ENCODE assay signal across 8 cellular contexts in the genomic region with DNA sequence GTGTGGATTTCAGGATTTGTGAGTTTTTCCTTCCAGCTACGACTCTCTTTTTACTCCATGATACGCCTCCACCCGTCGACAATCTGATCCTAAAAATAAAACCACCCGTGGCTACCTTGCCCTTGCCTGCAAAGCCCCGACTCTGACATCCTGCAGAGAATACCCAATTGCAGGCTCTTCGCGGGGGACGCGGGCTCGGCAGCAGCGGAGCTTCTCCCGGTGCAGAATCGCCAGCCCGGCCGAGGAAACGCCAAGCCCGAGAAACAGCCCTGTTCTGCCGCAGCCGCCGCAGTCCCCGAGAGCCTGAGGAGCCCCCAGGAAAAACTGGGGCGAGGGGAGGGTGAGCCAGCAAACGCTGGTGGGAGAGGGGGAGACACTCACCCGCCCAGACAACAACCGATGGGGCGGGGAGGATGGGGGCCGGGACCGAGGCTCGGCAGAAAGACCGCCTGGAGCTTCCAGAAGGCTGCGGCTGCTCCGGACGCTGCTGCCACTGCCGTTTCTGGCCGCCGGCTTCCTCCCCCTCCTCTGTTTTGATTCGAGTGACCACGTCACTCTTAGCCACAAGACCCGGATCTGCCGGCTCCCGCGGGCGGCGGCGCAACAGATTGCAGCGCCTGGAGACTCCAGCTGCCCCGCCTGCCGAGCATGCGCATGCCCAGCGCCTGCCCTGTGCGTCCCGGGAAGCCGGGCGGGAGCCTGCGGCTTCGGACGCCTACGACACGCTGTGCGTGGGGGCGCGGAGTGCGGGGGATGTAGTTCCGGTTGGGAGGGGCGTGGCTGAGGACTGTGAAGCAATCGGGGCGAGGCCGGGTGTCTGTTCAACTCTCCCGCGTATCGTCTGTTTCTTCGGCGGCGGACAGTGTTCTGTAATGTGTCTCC. TPM values are rescaled to one million over a fixed set of nuclear protein-coding genes. Genes with fewer than 3 reads are reported as not detected.
DNase-seq lines count a peak whose midpoint lies in the region; ATAC-seq, FAIRE-seq and TF ChIP-seq lines count a peak whose summit lies in the region.

TSS of gene SMIM14 (minus strand) at position 508 of the 882 bp plus-strand sequence. CDS start 33,720 bp downstream, outside the sequence.

- H3K36me3 ChIP-seq in bronchial epithelial cell (ENCODE audit: control insufficient read depth, insufficient read depth, low read length) (no peaks in the 10 kb centered on the region), small intestine (ENCODE audit: control insufficient read depth in 2 of 2, insufficient read depth in 2 of 2, low read length in 2 of 2) (no peaks in the 10 kb centered on the region)

- H3K27ac ChIP-seq in small intestine (ENCODE audit: low read depth in 1 of 2, low read length in 1 of 2), result peak within 1 kb of the TSS; percentile 87 to 98

- TF ChIP-seq CTCF in WI38 (IDR thresholded peaks at IDR 0.05; ENCODE audit: low read depth, low read length) (no peak), bronchial epithelial cell (IDR thresholded peaks at IDR 0.05; ENCODE audit: insufficient read depth, low read length, severe bottlenecking) (no peak)

- ATAC-seq in GM18868 (IDR thresholded peaks at IDR 0.05; ENCODE audit: unreplicated experiment) (peak; percentile 75), HG03103 (IDR thresholded peaks at IDR 0.05; ENCODE audit: low read depth, unreplicated experiment) (peak; percentile 78)

- DNase-seq in ACHN, result peak; percentile 97
- peak; percentile 97 for DNase-seq in NCI-H2196 (lab: John Stamatoyannopoulos, UW; ENCODE audit: unreplicated experiment)
- DNase-seq in bronchial epithelial cell (ENCODE audit: low read depth), result peak; percentile 91
- DNase-seq in iPS-NIHi11 (ENCODE audit: low spot score), result peak; percentile 99
- peak; percentile 98 for DNase-seq in small intestine

- H3K4me3 ChIP-seq in WI38 (ENCODE audit: low read depth, low read length), result peak within 1 kb of the TSS; percentile 90
- H3K4me3 ChIP-seq in bronchial epithelial cell (ENCODE audit: low read depth, low read length), result peak within 1 kb of the TSS; percentile 92
- H3K4me3 ChIP-seq in small intestine (ENCODE audit: low read depth in 1 of 2, low read length in 2 of 2), result peak within 1 kb of the TSS; percentile 72 to 100

- no peaks in the 10 kb centered on the region for H3K9me3 ChIP-seq in small intestine (ENCODE audit: control insufficient read depth, low read depth)

- 0% methylated on average over 72 to 75 of the region's 75 CpGs for WGBS in small intestine, 3 donors

- H3K27me3 ChIP-seq in bronchial epithelial cell (ENCODE audit: control insufficient read depth, insufficient read depth, low read length), result no peaks in the 10 kb centered on the region
- no peaks in the 10 kb centered on the region for H3K27me3 ChIP-seq in small intestine (ENCODE audit: control insufficient read depth in 2 of 2, insufficient read depth in 2 of 2, low read length in 2 of 2)

- H3K4me1 ChIP-seq in small intestine (ENCODE audit: control insufficient read depth in 2 of 2, insufficient read depth in 1 of 2, low read depth in 1 of 2, low read length in 1 of 2), result peaks cover 0 to 10% of the 10 kb centered on the region in 2 donors

- in situ Hi-C loops in ACHN (cut with HindIII; ENCODE audit: low pct_ligation_motif_present, low pct_unique_long_range_greater_than_20kb, low sequenced_read_pairs), result no loop called here

- no peak for FAIRE-seq in bronchial epithelial cell (lab: Jason Lieb, UNC)
- no peak for FAIRE-seq in small intestine (lab: Jason Lieb, UNC)

RNA-seq across cellular contexts. Expression of gene SMIM14, which starts in this region (rescaled TPM):
- 21.1 and 26.1 TPM in 2 replicates for total RNA-seq in bronchial epithelial cell
- 10 to 100 TPM; 22.3 to 39.8 (median 31.3) TPM for polyA plus RNA-seq in small intestine

Comparison
In these comparisons a context has a peak if more than half of its experiments do, and no peak if none do; other contexts are left out.
1. Peak in every context shown above with its lines: DNase-seq, ATAC-seq, H3K4me3 ChIP-seq and H3K27ac ChIP-seq.